Comparison of ENCODE assay signal across 2 cellular contexts in the genomic region with DNA sequence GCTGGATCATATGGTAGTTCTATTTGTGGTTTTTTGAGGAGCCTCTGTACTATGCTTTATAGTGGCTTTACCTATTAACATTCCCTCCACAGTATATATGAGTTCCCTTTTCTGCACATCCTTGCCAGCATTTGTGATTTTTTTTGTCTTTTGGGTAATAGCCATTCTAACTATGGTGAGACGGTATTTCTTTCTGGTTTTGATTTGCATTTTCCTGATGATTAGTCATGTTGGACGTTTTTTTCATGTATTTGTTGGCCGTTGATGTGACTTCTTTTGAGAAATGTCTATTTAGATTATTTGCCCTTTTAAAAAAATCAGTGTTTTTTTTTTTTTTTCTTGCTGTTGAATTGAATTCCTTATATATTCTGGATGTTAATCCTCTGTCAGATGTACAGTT.
TF ChIP-seq lines count a peak whose summit lies in the region.

No MANE protein-coding gene starts in this region.

TF ChIP-seq in IMR-90, 13 proteins besides CTCF, POLR2A, EP300 and RAD21:
- TF ChIP-seq, protein P1, sequence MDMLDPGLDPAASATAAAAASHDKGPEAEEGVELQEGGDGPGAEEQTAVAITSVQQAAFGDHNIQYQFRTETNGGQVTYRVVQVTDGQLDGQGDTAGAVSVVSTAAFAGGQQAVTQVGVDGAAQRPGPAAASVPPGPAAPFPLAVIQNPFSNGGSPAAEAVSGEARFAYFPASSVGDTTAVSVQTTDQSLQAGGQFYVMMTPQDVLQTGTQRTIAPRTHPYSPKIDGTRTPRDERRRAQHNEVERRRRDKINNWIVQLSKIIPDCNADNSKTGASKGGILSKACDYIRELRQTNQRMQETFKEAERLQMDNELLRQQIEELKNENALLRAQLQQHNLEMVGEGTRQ (IDR thresholded peaks at IDR 0.05; ENCODE audit: low read depth, low read length) = no peak
- TF ChIP-seq CHD1 (IDR thresholded peaks at IDR 0.05; ENCODE audit: low read depth, low read length) = no peak

TF ChIP-seq in SK-N-SH, 30 proteins besides CTCF, POLR2A, EP300 and RAD21:
- TF ChIP-seq FOXJ3 (CRISPR knock-in tag; IDR thresholded peaks at IDR 0.05) (no peak), GATA2 (CRISPR knock-in tag; IDR thresholded peaks at IDR 0.05) (no peak), NFIC (IDR thresholded peaks at IDR 0.05; ENCODE audit: borderline replicate concordance) (no peak), NRF1 (IDR thresholded peaks at IDR 0.05; ENCODE audit: low read depth, low read length) (no peak), RXRA (IDR thresholded peaks at IDR 0.05; ENCODE audit: borderline replicate concordance, low read depth) (no peak), SIN3A (IDR thresholded peaks at IDR 0.05; ENCODE audit: borderline replicate concordance, low read depth, low read length) (no peak), CHD2 (IDR thresholded peaks at IDR 0.05; ENCODE audit: low read length, partially characterized antibody) (no peak), GABPA (IDR thresholded peaks at IDR 0.05; ENCODE audit: low read depth) (no peak), MXI1 (IDR thresholded peaks at IDR 0.05; ENCODE audit: low read depth, low read length) (no peak)
- TF ChIP-seq, protein P2, sequence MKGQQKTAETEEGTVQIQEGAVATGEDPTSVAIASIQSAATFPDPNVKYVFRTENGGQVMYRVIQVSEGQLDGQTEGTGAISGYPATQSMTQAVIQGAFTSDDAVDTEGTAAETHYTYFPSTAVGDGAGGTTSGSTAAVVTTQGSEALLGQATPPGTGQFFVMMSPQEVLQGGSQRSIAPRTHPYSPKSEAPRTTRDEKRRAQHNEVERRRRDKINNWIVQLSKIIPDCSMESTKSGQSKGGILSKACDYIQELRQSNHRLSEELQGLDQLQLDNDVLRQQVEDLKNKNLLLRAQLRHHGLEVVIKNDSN (IDR thresholded peaks at IDR 0.05; ENCODE audit: borderline replicate concordance, low read depth) = no peak
